ENCODE assay signal across 15 cellular contexts in genomic region chr4:150581611-150582010, GRCh38.
DNase-seq lines count a peak whose midpoint lies in the region; ATAC-seq and TF ChIP-seq lines count a peak whose summit lies in the region.
"Had no signal": no experiment of that assay in that cellular context is flagged by ENCODE, and none has a peak within 500 bp of the region (broad histone marks: within the 10 kb centered on the region; RNA-seq: fewer than 3 reads in every experiment).

No MANE protein-coding gene starts in this region.

- H3K9me3 ChIP-seq in HUES6 (ENCODE audit: control insufficient read depth, insufficient read depth, low read depth, low read length): no peaks in the 10 kb centered on the region
- H3K9me3 ChIP-seq: Caco-2 had no signal

- H3K9ac ChIP-seq in HUES6 (ENCODE audit: low read length): no peak overlapping the region

- no peak overlapping the region for H3K27ac ChIP-seq in HUES6 (ENCODE audit: low read depth, low read length)
- H3K27ac ChIP-seq: PC-9 had no signal

- TF ChIP-seq CTCF in retinal pigment epithelial cell (conservative IDR thresholded peaks at IDR 0.05; ENCODE audit: low read depth, low read length): no peak

- H3K36me3 ChIP-seq in HUES6 (ENCODE audit: control insufficient read depth, insufficient read depth, low read length): no peaks in the 10 kb centered on the region

- peaks cover 20% of the 10 kb centered on the region for H3K4me1 ChIP-seq in HUES6 (ENCODE audit: control insufficient read depth, insufficient read depth, low read length)
- H3K4me1 ChIP-seq: Caco-2 had no signal

- H3K4me3 ChIP-seq in HUES6 (ENCODE audit: low read depth, low read length) (peak overlapping the region; percentile 65), retinal pigment epithelial cell (ENCODE audit: low read length) (peak overlapping the region; percentile 89)
- H3K4me3 ChIP-seq: PC-9 had no signal

- DNase-seq in dedifferentiated amniotic fluid mesenchymal stem cell (ENCODE audit: extremely low spot score) (peak; percentile 98), iris pigment epithelial cell (ENCODE audit: low read depth) (peak; percentile 87), retinal pigment epithelial cell (ENCODE audit: low read depth) (peak; percentile 96), NCI-H187 (lab: John Stamatoyannopoulos, UW) (no peak)
- DNase-seq: activated CD8-positive, alpha-beta memory T cell treated with anti-CD3 and anti-CD28 coated beads, Interleukin-2, amount 10 ng/mL, durations not matched to agents 7 days and 5 days; activated naive CD8-positive, alpha-beta T cell treated with anti-CD3 and anti-CD28 coated beads, Interleukin-2, amount 10 ng/mL, durations not matched to agents 7 days and 5 days; Caco-2; erythroblast; HFFc6; NCI-H2171 treated with DMSO at 0.1 percent for 48 hours; PC-9 had no signal

- H3K27me3 ChIP-seq in HUES6 (ENCODE audit: control insufficient read depth, insufficient read depth, low read length): peaks cover 74% of the 10 kb centered on the region

- ATAC-seq in HG03108 (IDR thresholded peaks at IDR 0.05; ENCODE audit: unreplicated experiment) (no peak), GM21381 (IDR thresholded peaks at IDR 0.05; ENCODE audit: unreplicated experiment) (no peak), GM21447 (IDR thresholded peaks at IDR 0.05; ENCODE audit: unreplicated experiment) (no peak)
- ATAC-seq: activated CD8-positive, alpha-beta memory T cell treated with anti-CD3 and anti-CD28 coated beads, Interleukin-2, amount 10 ng/mL, durations not matched to agents 7 days and 5 days had no signal

Comparison
In these comparisons a context has a peak if more than half of its experiments do, and no peak if none do; other contexts are left out.
1. DNase-seq: peak in dedifferentiated amniotic fluid mesenchymal stem cell (single experiment), iris pigment epithelial cell (single experiment) and retinal pigment epithelial cell (single experiment); none in NCI-H187 (0 of 2).